ENCODE assay signal across 8 cellular contexts in genomic region chr6:169589293-169589692, GRCh38.
DNase-seq lines count a peak whose midpoint lies in the region; ATAC-seq and TF ChIP-seq lines count a peak whose summit lies in the region.

No MANE protein-coding gene starts in this region.

- peak overlapping the region; percentile 50 to 60 for H3K4me3 Mint-ChIP-seq in activated T-cell treated with anti-CD3 and anti-CD28 coated beads, Interleukin-2, amount 50 U/mL, for 72 hours

- ATAC-seq in activated T-cell treated with anti-CD3 and anti-CD28 coated beads, Interleukin-2, amount 50 U/mL, for 72 hours (replicated peaks in 1 of 2) = peak; percentile 72 to 81
- peak; percentile 81 for ATAC-seq in HG03060 (IDR thresholded peaks at IDR 0.05; ENCODE audit: low read depth, unreplicated experiment)
- peak; percentile 68 for ATAC-seq in left lobe of liver

- peaks cover 0 to 8% (median 3%) of the 10 kb centered on the region in 4 donors for H3K4me1 ChIP-seq in Peyer's patch

- TF ChIP-seq POLR2A in Peyer's patch (IDR thresholded peaks at IDR 0.05) = no peak

- TF ChIP-seq CTCF in Peyer's patch (IDR thresholded peaks at IDR 0.05) = no peak
- no peak for TF ChIP-seq CTCF in dorsolateral prefrontal cortex (IDR thresholded peaks at IDR 0.05 in 54 of 56, conservative IDR thresholded peaks at IDR 0.05 in 2 of 56; ENCODE audit: low read depth in 1 of 56, partially characterized antibody in 56 of 56)

- H3K27me3 ChIP-seq in Peyer's patch = no peaks in the 10 kb centered on the region
- no peaks in the 10 kb centered on the region for H3K27me3 ChIP-seq in dorsolateral prefrontal cortex

- H3K4me3 ChIP-seq in Peyer's patch (no peak overlapping the region), dorsolateral prefrontal cortex (peak overlapping the region in 1 of 59 donors; percentile 19)

- H3K27me3 Mint-ChIP-seq in activated T-cell treated with anti-CD3 and anti-CD28 coated beads, Interleukin-2, amount 50 U/mL, for 72 hours (ENCODE audit: low read depth) = no peaks in the 10 kb centered on the region

- intact Hi-C loops in dorsolateral prefrontal cortex (cut with DNase I) = no loop called here

- peak overlapping the region; percentile 74 for H3K27ac Mint-ChIP-seq in activated T-cell treated with anti-CD3 and anti-CD28 coated beads, Interleukin-2, amount 50 U/mL, for 72 hours

- peaks cover 32% of the 10 kb centered on the region for H3K4me1 Mint-ChIP-seq in activated T-cell treated with anti-CD3 and anti-CD28 coated beads, Interleukin-2, amount 50 U/mL, for 72 hours (ENCODE audit: low read depth)

- H3K27ac ChIP-seq in Peyer's patch (peak overlapping the region; percentile 42 to 78 (median 74)), dorsolateral prefrontal cortex (peak overlapping the region in 5 of 59 donors; percentile 17 to 44 (median 29))

- peaks cover 0 to 3% of the 10 kb centered on the region in 2 donors for H3K9me3 Mint-ChIP-seq in activated T-cell treated with anti-CD3 and anti-CD28 coated beads, Interleukin-2, amount 50 U/mL, for 72 hours

- H3K9me3 ChIP-seq in Peyer's patch = no peaks in the 10 kb centered on the region

- H3K36me3 ChIP-seq in Peyer's patch = no peaks in the 10 kb centered on the region

- peak; percentile 44 for DNase-seq in activated T-cell treated with anti-CD3 and anti-CD28 coated beads, Interleukin-2, amount 50 U/mL, for 72 hours
- no peak for DNase-seq in activated T-cell treated with anti-CD3 and anti-CD28 coated beads, Interleukin-2, amount 50 U/mL, for 48 hours
- DNase-seq in Peyer's patch (peak in 2 of 3 donors; percentile 76 to 82), left lobe of liver (ENCODE audit: low spot score) (no peak), putamen (ENCODE audit: low spot score) (no peak), dorsolateral prefrontal cortex (no peak)
- DNase-seq in stimulated activated CD8-positive, alpha-beta memory T cell treated with anti-CD3 and anti-CD28 coated beads, Interleukin-4, amount 100 ng/mL, for 48 hours = no peak

- H3K36me3 Mint-ChIP-seq in activated T-cell treated with anti-CD3 and anti-CD28 coated beads, Interleukin-2, amount 50 U/mL, for 72 hours (ENCODE audit: insufficient read depth in 2 of 2) = peaks cover 0 to 5% of the 10 kb centered on the region in 2 donors

Comparison
In these comparisons a context has a peak if more than half of its experiments do, and no peak if none do; other contexts are left out.
1. DNase-seq: peak in activated T-cell treated with anti-CD3 and anti-CD28 coated beads, Interleukin-2, amount 50 U/mL, for 72 hours (2 of 2) and Peyer's patch (2 of 3); none in activated T-cell treated with anti-CD3 and anti-CD28 coated beads, Interleukin-2, amount 50 U/mL, for 48 hours (0 of 2), left lobe of liver (single experiment), putamen (single experiment), stimulated activated CD8-positive, alpha-beta memory T cell treated with anti-CD3 and anti-CD28 coated beads, Interleukin-4, amount 100 ng/mL, for 48 hours (single experiment) and dorsolateral prefrontal cortex (0 of 10).
2. Peak in every context shown above with its lines, with median percentiles within 50 percentile points of each other: ATAC-seq.